Comparison of ENCODE assay signal across 19 cellular contexts in genomic region chr2:45616663-45617411, GRCh38. TPM values are rescaled to one million over a fixed set of nuclear protein-coding genes. Genes with fewer than 3 reads are reported as not detected.
A peak's percentile ranks its signal among the peaks of the same experiment; 100 is the strongest.
DNase-seq lines count a peak whose midpoint lies in the region; ATAC-seq, FAIRE-seq and TF ChIP-seq lines count a peak whose summit lies in the region.
"Had no signal": no experiment of that assay in that cellular context is flagged by ENCODE, and none has a peak within 500 bp of the region (broad histone marks: within the 10 kb centered on the region; RNA-seq: fewer than 3 reads in every experiment).

No MANE protein-coding gene starts in this region.

- TF ChIP-seq RAD21 in A549 (conservative IDR thresholded peaks at IDR 0.05 in 1 of 2, IDR thresholded peaks at IDR 0.05 in 1 of 2), result no peak

- TF ChIP-seq POLR2A in A549 (IDR thresholded peaks at IDR 0.05; ENCODE audit: low read length), result no peak

- no peaks in the 10 kb centered on the region for H3K9me3 Mint-ChIP-seq in activated naive CD4-positive, alpha-beta T cell treated with anti-CD3 and anti-CD28 coated beads for 36 hours
- H3K9me3 Mint-ChIP-seq: activated T-helper 17 cell treated with anti-CD3 and anti-CD28 coated beads, Interleukin-2, amount 50 U/mL, for 72 hours; T-helper 2 cell treated with Interferon-gamma antibody and Interleukin-4, amounts not matched to agents 5 μg/mL and 100 μg/mL, for 36 hours had no signal

- H3K4me3 ChIP-seq in A549 (no peak overlapping the region), adipocyte (ENCODE audit: low read length) (no peak overlapping the region), fibroblast of lung (replicated peaks in 1 of 4; ENCODE audit: control extremely low read depth in 1 of 4, insufficient read depth in 1 of 4, low read depth in 3 of 4, low read length in 4 of 4) (no peak overlapping the region)
- H3K4me3 ChIP-seq: ascending aorta had no signal

- peak in 1 of 2 experiments; percentile 50 for DNase-seq in A549 (ENCODE audit: low read depth in 1 of 2, low spot score in 1 of 2)
- peak; percentile 22 for DNase-seq in HT1080 (ENCODE audit: low read depth)
- DNase-seq in adipocyte (ENCODE audit: low read depth), result peak; percentile 68
- DNase-seq in fibroblast of lung (ENCODE audit: low read depth in 2 of 2), result peak; percentile 69 to 75
- DNase-seq in DMS79 treated with DMSO at 0.1 percent for 48 hours (lab: John Stamatoyannopoulos, UW), result no peak
- no peak for DNase-seq in HPDE6-E6E7 (ENCODE audit: extremely low spot score)
- DNase-seq in activated naive CD4-positive, alpha-beta T cell treated with anti-CD3 and anti-CD28 coated beads for 36 hours, result no peak
- DNase-seq: activated CD4-positive, alpha-beta T cell treated with anti-CD3 and anti-CD28 coated beads, Interleukin-2, amount 50 U/mL, for 48 hours; effector CD8-positive, alpha-beta T cell; glutamatergic neuron; NCI-H1930; NCI-H774; Right ventricle myocardium superior; stimulated activated naive CD8-positive, alpha-beta T cell treated with anti-CD3 and anti-CD28 coated beads, Interleukin-15, Interleukin-2, amounts not matched to agents 100 U/mL and 50 U/mL, for 24 hours had no signal

- no peaks in the 10 kb centered on the region for H3K79me2 ChIP-seq in fibroblast of lung (ENCODE audit: control insufficient read depth, insufficient read depth, low read length)

- CTCF ChIA-PET in A549 (lab: Yijun Ruan, JAX), result interaction anchor here (1.7 kb wide), 1 partner anchor 34 kb away, joined by 5 read pairs; the partner anchor contains the start of gene PRKCE
- CTCF ChIA-PET in activated naive CD4-positive, alpha-beta T cell treated with anti-CD3 and anti-CD28 coated beads for 36 hours (lab: Charles Lee), result interaction anchor here (1.2 kb wide), 1 partner anchor 10 kb away, joined by 5 read pairs; no protein-coding TSS in a partner anchor

- ATAC-seq in A549, result peak in 1 of 2 experiments; percentile 37; a peak in 3 of 6 replicates
- no peak for ATAC-seq in HG03442 (IDR thresholded peaks at IDR 0.05; ENCODE audit: unreplicated experiment)
- ATAC-seq: activated T-helper 17 cell treated with anti-CD3 and anti-CD28 coated beads, Interleukin-2, amount 50 U/mL, for 72 hours; stimulated activated naive CD8-positive, alpha-beta T cell treated with anti-CD3 and anti-CD28 coated beads, Interleukin-15, Interleukin-2, amounts not matched to agents 100 U/mL and 50 U/mL, for 24 hours had no signal

- TF ChIP-seq CTCF in A549 (IDR thresholded peaks at IDR 0.05), result no peak
- TF ChIP-seq CTCF in fibroblast of lung (conservative IDR thresholded peaks at IDR 0.05 in 1 of 2, IDR thresholded peaks at IDR 0.05 in 1 of 2; ENCODE audit: low read depth in 1 of 2, low read length in 2 of 2), result no peak

- H3K27me3 ChIP-seq in adipocyte (replicated peaks; ENCODE audit: control insufficient read depth, insufficient read depth, low read length) (no peaks in the 10 kb centered on the region), fibroblast of lung (ENCODE audit: control insufficient read depth, insufficient read depth, low read length) (no peaks in the 10 kb centered on the region)
- H3K27me3 ChIP-seq: ascending aorta had no signal

- H3K27ac ChIP-seq in A549 (peak overlapping the region; percentile 52 to 61), fibroblast of lung (ENCODE audit: insufficient read depth, low read length) (no peak overlapping the region)
- H3K27ac ChIP-seq: ascending aorta had no signal

- intact Hi-C loops in activated naive CD4-positive, alpha-beta T cell treated with anti-CD3 and anti-CD28 coated beads for 36 hours (cut with micrococcal nuclease), result loop anchor here (10.0 kb wide), 1 partner anchor 452 kb away; no protein-coding TSS in a partner anchor

- H4K20me1 ChIP-seq in fibroblast of lung (ENCODE audit: control insufficient read depth, extremely low read depth, insufficient read depth, low read length), result no peaks in the 10 kb centered on the region

- H2AFZ ChIP-seq in fibroblast of lung (ENCODE audit: low read length), result no peak overlapping the region

- no peak overlapping the region for H3K27ac Mint-ChIP-seq in activated naive CD4-positive, alpha-beta T cell treated with anti-CD3 and anti-CD28 coated beads for 36 hours
- H3K27ac Mint-ChIP-seq: activated T-helper 17 cell treated with anti-CD3 and anti-CD28 coated beads, Interleukin-2, amount 50 U/mL, for 72 hours; T-helper 2 cell treated with Interferon-gamma antibody and Interleukin-4, amounts not matched to agents 5 μg/mL and 100 μg/mL, for 36 hours had no signal

- peaks cover 2% of the 10 kb centered on the region for H3K4me1 Mint-ChIP-seq in activated naive CD4-positive, alpha-beta T cell treated with anti-CD3 and anti-CD28 coated beads for 36 hours (ENCODE audit: low read depth)
- H3K4me1 Mint-ChIP-seq: activated T-helper 17 cell treated with anti-CD3 and anti-CD28 coated beads, Interleukin-2, amount 50 U/mL, for 72 hours had no signal

- no peak for TF ChIP-seq EP300 in A549 (IDR thresholded peaks at IDR 0.05)

- no peak overlapping the region for H3K9ac ChIP-seq in adipocyte (ENCODE audit: low read length)
- no peak overlapping the region for H3K9ac ChIP-seq in fibroblast of lung (ENCODE audit: insufficient read depth, low read length)

- peak overlapping the region; percentile 62 for H3K4me2 ChIP-seq in A549
- peak overlapping the region; percentile 60 for H3K4me2 ChIP-seq in fibroblast of lung (ENCODE audit: extremely low read depth, insufficient read depth, low read length)

- H3K9me3 ChIP-seq in A549, result no peaks in the 10 kb centered on the region
- no peaks in the 10 kb centered on the region for H3K9me3 ChIP-seq in adipocyte (ENCODE audit: control insufficient read depth, low read length)
- H3K9me3 ChIP-seq in fibroblast of lung (ENCODE audit: control insufficient read depth, insufficient read depth, low read depth, low read length), result no peaks in the 10 kb centered on the region
- H3K9me3 ChIP-seq: ascending aorta had no signal

- no peaks in the 10 kb centered on the region for H3K36me3 ChIP-seq in adipocyte (ENCODE audit: control insufficient read depth, insufficient read depth, low read length, severe bottlenecking)
- no peaks in the 10 kb centered on the region for H3K36me3 ChIP-seq in fibroblast of lung (ENCODE audit: control insufficient read depth, insufficient read depth, low read length)
- H3K36me3 ChIP-seq: ascending aorta had no signal

- H3K36me3 Mint-ChIP-seq in activated naive CD4-positive, alpha-beta T cell treated with anti-CD3 and anti-CD28 coated beads for 36 hours (ENCODE audit: low read depth), result no peaks in the 10 kb centered on the region

- peaks cover 40% of the 10 kb centered on the region for H3K4me1 ChIP-seq in A549
- H3K4me1 ChIP-seq in adipocyte (ENCODE audit: control insufficient read depth, insufficient read depth, low read length), result peaks cover 49% of the 10 kb centered on the region
- peaks cover 5% of the 10 kb centered on the region for H3K4me1 ChIP-seq in fibroblast of lung (ENCODE audit: control insufficient read depth, extremely low read depth, insufficient read depth, low read length)
- H3K4me1 ChIP-seq: ascending aorta had no signal

- H3K4me3 Mint-ChIP-seq in activated naive CD4-positive, alpha-beta T cell treated with anti-CD3 and anti-CD28 coated beads for 36 hours, result no peak overlapping the region
- H3K4me3 Mint-ChIP-seq: activated T-helper 17 cell treated with anti-CD3 and anti-CD28 coated beads, Interleukin-2, amount 50 U/mL, for 72 hours; T-helper 2 cell treated with Interferon-gamma antibody and Interleukin-4, amounts not matched to agents 5 μg/mL and 100 μg/mL, for 36 hours had no signal

- WGBS in A549 (ENCODE audit: missing lambda C conversion rate), result 33% methylated on average over 4 of the region's 4 CpGs

- peaks cover 4% of the 10 kb centered on the region for H3K27me3 Mint-ChIP-seq in activated naive CD4-positive, alpha-beta T cell treated with anti-CD3 and anti-CD28 coated beads for 36 hours (ENCODE audit: low read depth)

- POLR2A ChIA-PET in A549 (lab: Yijun Ruan, JAX), result no interaction called here

- peak; percentile 92 for FAIRE-seq in A549 (lab: Jason Lieb, UNC)
- FAIRE-seq: D721Med had no signal

TF ChIP-seq in A549, 52 proteins besides CTCF, POLR2A, EP300 and RAD21 (continues in another document):
- TF ChIP-seq HEYL (CRISPR knock-in tag; IDR thresholded peaks at IDR 0.05), result no peak
- TF ChIP-seq NFE2L2 (conservative IDR thresholded peaks at IDR 0.05; ENCODE audit: low read length), result peak; percentile 98
- TF ChIP-seq MAFK (IDR thresholded peaks at IDR 0.05; ENCODE audit: partially characterized antibody), result peak; percentile 99
- no peak for TF ChIP-seq TFCP2L1 (CRISPR knock-in tag; IDR thresholded peaks at IDR 0.05)
- TF ChIP-seq FOSB (CRISPR knock-in tag; IDR thresholded peaks at IDR 0.05), result no peak

RNA-seq across cellular contexts. Expression of gene SRBD1, which starts 5.8 kb away (rescaled TPM):
- polyA plus RNA-seq in A549 (2011; rRNA removed) (10.6 and 13.7 TPM in 2 replicates), A549 (2017; fragmentation: RNase III; extraction: RNeasy Plus Mini Kit Qiagen cat#74134 plus additional on column Dnase treatment) (11.0 to 12.0 TPM (median 11.3 TPM) in 3 replicates), fibroblast of lung (9.6 and 10.1 TPM in 2 replicates)
- polyA plus RNA-seq in A549 (2012; cell fraction: cytosol; rRNA removed), result 2.8 and 2.9 TPM in 2 replicates
- polyA plus RNA-seq in A549 (2012; cell fraction: nucleus; rRNA removed), result 1.8 and 3.0 TPM in 2 replicates
- 27.6 and 28.6 TPM in 2 replicates for polyA minus RNA-seq in A549 (2011; rRNA and poly(A)+ RNA removed)
- 17.0 and 19.0 TPM in 2 replicates for total RNA-seq in HT1080 (2014; rRNA removed; shearing (Covaris generic))
- polyA plus RNA-seq in HT1080 (2015; cell fraction: cytosol; rRNA removed), result 13.4 and 14.0 TPM in 2 replicates
- 21.1 and 30.2 TPM in 2 replicates for polyA plus RNA-seq in HT1080 (2015; cell fraction: nucleus; rRNA removed)
- 11.6 and 18.7 TPM in 2 replicates for total RNA-seq in fibroblast of lung
- polyA plus RNA-seq in fibroblast of lung (2012), result 9.8 and 10.1 TPM in 2 replicates
- 0.12 and 6.6 TPM in 2 replicates for polyA minus RNA-seq in fibroblast of lung (ENCODE audit: low replicate concordance)
- total RNA-seq in activated naive CD4-positive, alpha-beta T cell treated with anti-CD3 and anti-CD28 coated beads for 36 hours, result 10 to 100 TPM; 21.3 to 22.6 TPM

RNA-seq across cellular contexts. Expression of gene PRKCE, which starts 34.6 kb away (rescaled TPM):
- 12.0 and 14.3 TPM in 2 replicates for polyA plus RNA-seq in A549 (2011; rRNA removed)
- 9.0 and 11.6 TPM in 2 replicates for polyA plus RNA-seq in A549 (2012; cell fraction: cytosol; rRNA removed)
- 8.6 and 9.4 TPM in 2 replicates for polyA plus RNA-seq in A549 (2012; cell fraction: nucleus; rRNA removed)
- polyA plus RNA-seq in A549 (2017; fragmentation: RNase III; extraction: RNeasy Plus Mini Kit Qiagen cat#74134 plus additional on column Dnase treatment), result 11.5 to 12.3 TPM (median 11.5 TPM) in 3 replicates
- polyA minus RNA-seq in A549 (2011; rRNA and poly(A)+ RNA removed), result 31.4 and 34.8 TPM in 2 replicates
- total RNA-seq in HT1080 (2014; rRNA removed; shearing (Covaris generic)), result 31.7 and 32.4 TPM in 2 replicates
- 30.4 and 41.4 TPM in 2 replicates for polyA plus RNA-seq in HT1080 (2015; cell fraction: cytosol; rRNA removed)
- 33.1 and 44.0 TPM in 2 replicates for polyA plus RNA-seq in HT1080 (2015; cell fraction: nucleus; rRNA removed)
- total RNA-seq in fibroblast of lung, result 12.3 and 19.0 TPM in 2 replicates
- 9.4 and 14.1 TPM in 2 replicates for polyA plus RNA-seq in fibroblast of lung
- 7.1 and 8.0 TPM in 2 replicates for polyA plus RNA-seq in fibroblast of lung (2012)
- polyA minus RNA-seq in fibroblast of lung (ENCODE audit: low replicate concordance), result 28.3 and 55.3 TPM in 2 replicates
- 10 to 100 TPM in 1 of 2 experiments, 1 to 10 TPM in 1; 9.4 to 10.6 TPM for total RNA-seq in activated naive CD4-positive, alpha-beta T cell treated with anti-CD3 and anti-CD28 coated beads for 36 hours

Comparison
In these comparisons a context has a peak if more than half of its experiments do, and no peak if none do; other contexts are left out.
1. DNase-seq: peak in HT1080 (single experiment), adipocyte (single experiment) and fibroblast of lung (2 of 2); none in DMS79 treated with DMSO at 0.1 percent for 48 hours (single experiment), HPDE6-E6E7 (single experiment) and activated naive CD4-positive, alpha-beta T cell treated with anti-CD3 and anti-CD28 coated beads for 36 hours (single experiment).